Comparison of ENCODE assay signal across 8 cellular contexts in genomic region chr20:2521369-2522305, GRCh38. TPM values are rescaled to one million over a fixed set of nuclear protein-coding genes. Genes with fewer than 3 reads are reported as not detected.
DNase-seq lines count a peak whose midpoint lies in the region; ATAC-seq and TF ChIP-seq lines count a peak whose summit lies in the region.

No MANE protein-coding gene starts in this region.

- H3K36me3 Mint-ChIP-seq in activated T-cell treated with anti-CD3 and anti-CD28 coated beads, Interleukin-2, amount 50 U/mL, for 4 hours (ENCODE audit: insufficient read depth): no peaks in the 10 kb centered on the region
- no peaks in the 10 kb centered on the region for H3K36me3 Mint-ChIP-seq in progenitor cell of endocrine pancreas (ENCODE audit: insufficient read depth)

- peaks cover 14% of the 10 kb centered on the region for H3K4me1 Mint-ChIP-seq in activated T-cell treated with anti-CD3 and anti-CD28 coated beads, Interleukin-2, amount 50 U/mL, for 4 hours (ENCODE audit: low read depth)
- H3K4me1 Mint-ChIP-seq in progenitor cell of endocrine pancreas (ENCODE audit: low read depth): peaks cover 2% of the 10 kb centered on the region

- intact Hi-C loops in Right ventricle myocardium inferior (cut with DNase I): loop anchor here (1.0 to 5.0 kb wide), 2 partner anchors 13 to 131 kb away; partner anchors contain the start of genes NOP56 and ZNF343

- H3K4me3 ChIP-seq in cardiac muscle cell (no peak overlapping the region), fibroblast of villous mesenchyme (ENCODE audit: low read depth, low read length) (no peak overlapping the region)

- TF ChIP-seq CTCF in cardiac muscle cell (IDR thresholded peaks at IDR 0.05; ENCODE audit: low read depth, low read length) (peak; percentile 90), fibroblast of villous mesenchyme (IDR thresholded peaks at IDR 0.05; ENCODE audit: insufficient read depth, low read depth, low read length) (peak; percentile 95), progenitor cell of endocrine pancreas (IDR thresholded peaks at IDR 0.05; ENCODE audit: unreplicated experiment) (peak; percentile 87)

- no peak overlapping the region for H3K27ac ChIP-seq in cardiac muscle cell

- H3K27me3 ChIP-seq in cardiac muscle cell: peaks cover 79% of the 10 kb centered on the region

- H3K27me3 Mint-ChIP-seq in activated T-cell treated with anti-CD3 and anti-CD28 coated beads, Interleukin-2, amount 50 U/mL, for 4 hours (ENCODE audit: low read depth): no peaks in the 10 kb centered on the region
- H3K27me3 Mint-ChIP-seq in progenitor cell of endocrine pancreas: peaks cover 60% of the 10 kb centered on the region

- H3K36me3 ChIP-seq in cardiac muscle cell: no peaks in the 10 kb centered on the region

- H3K9me3 ChIP-seq in cardiac muscle cell (ENCODE audit: low read depth): no peaks in the 10 kb centered on the region

- DNase-seq in cardiac muscle cell (ENCODE audit: low read depth in 1 of 2, low spot score in 1 of 2) (peak; percentile 63 to 67), Right ventricle myocardium inferior (ENCODE audit: missing footprints) (no peak), NCI-H524 treated with DMSO at 0.1 percent for 48 hours (lab: John Stamatoyannopoulos, UW) (peak; percentile 12), fibroblast of villous mesenchyme (ENCODE audit: low read depth) (peak; percentile 48), progenitor cell of endocrine pancreas (ENCODE audit: low spot score, unreplicated experiment) (no peak), NCI-H446 treated with DMSO at 0.1 percent for 48 hours (lab: John Stamatoyannopoulos, UW) (no peak)
- peak; percentile 38 for DNase-seq in activated T-cell treated with anti-CD3 and anti-CD28 coated beads, Interleukin-2, amount 50 U/mL, for 4 hours

- no peaks in the 10 kb centered on the region for H3K4me1 ChIP-seq in cardiac muscle cell (ENCODE audit: low read depth)

- H3K9me3 Mint-ChIP-seq in activated T-cell treated with anti-CD3 and anti-CD28 coated beads, Interleukin-2, amount 50 U/mL, for 4 hours: no peaks in the 10 kb centered on the region
- no peaks in the 10 kb centered on the region for H3K9me3 Mint-ChIP-seq in progenitor cell of endocrine pancreas (ENCODE audit: low read depth)

- no peak overlapping the region for H3K27ac Mint-ChIP-seq in progenitor cell of endocrine pancreas

- no peak overlapping the region for H3K4me3 Mint-ChIP-seq in activated T-cell treated with anti-CD3 and anti-CD28 coated beads, Interleukin-2, amount 50 U/mL, for 4 hours
- no peak overlapping the region for H3K4me3 Mint-ChIP-seq in progenitor cell of endocrine pancreas (ENCODE audit: low read depth)

- ATAC-seq in Right ventricle myocardium inferior (no peak), GM21447 (IDR thresholded peaks at IDR 0.05; ENCODE audit: unreplicated experiment) (no peak)
- ATAC-seq in activated T-cell treated with anti-CD3 and anti-CD28 coated beads, Interleukin-2, amount 50 U/mL, for 4 hours: no peak

RNA-seq across cellular contexts. Expression of gene ZNF343, which starts 12.9 kb away (rescaled TPM):
- total RNA-seq in cardiac muscle cell (8.6 and 13.0 TPM in 2 replicates), Right ventricle myocardium inferior (5.8 TPM), fibroblast of villous mesenchyme (10.4 and 11.3 TPM in 2 replicates), progenitor cell of endocrine pancreas (13.1 and 14.4 TPM in 2 replicates)
- polyA plus RNA-seq in cardiac muscle cell: 6.5 and 9.4 TPM in 2 replicates
- total RNA-seq in activated T-cell treated with anti-CD3 and anti-CD28 coated beads, Interleukin-2, amount 50 U/mL, for 4 hours: 10 to 100 TPM; 10.4 to 13.7 (median 11.9) TPM

RNA-seq across cellular contexts. Expression of gene TMC2, which starts 14.7 kb away (rescaled TPM):
- total RNA-seq in cardiac muscle cell (not detected in 2 replicates), Right ventricle myocardium inferior (0.08 TPM), fibroblast of villous mesenchyme (not detected in 2 replicates), progenitor cell of endocrine pancreas (not detected in 2 replicates)
- polyA plus RNA-seq in cardiac muscle cell: not detected in 2 replicates
- not detected for total RNA-seq in activated T-cell treated with anti-CD3 and anti-CD28 coated beads, Interleukin-2, amount 50 U/mL, for 4 hours

RNA-seq across cellular contexts. Expression of gene SNRPB, which starts 51.0 kb away (rescaled TPM):
- 187 and 290 TPM in 2 replicates for total RNA-seq in cardiac muscle cell
- 190 and 251 TPM in 2 replicates for polyA plus RNA-seq in cardiac muscle cell
- 55.7 TPM for total RNA-seq in Right ventricle myocardium inferior
- total RNA-seq in activated T-cell treated with anti-CD3 and anti-CD28 coated beads, Interleukin-2, amount 50 U/mL, for 4 hours: 100 to 1,000 TPM; 613 to 744 (median 635) TPM
- 146 and 153 TPM in 2 replicates for total RNA-seq in fibroblast of villous mesenchyme
- total RNA-seq in progenitor cell of endocrine pancreas: 169 and 180 TPM in 2 replicates

Comparison
In these comparisons a context has a peak if more than half of its experiments do, and no peak if none do; other contexts are left out.
1. DNase-seq: peak in cardiac muscle cell (2 of 2), NCI-H524 treated with DMSO at 0.1 percent for 48 hours (single experiment), activated T-cell treated with anti-CD3 and anti-CD28 coated beads, Interleukin-2, amount 50 U/mL, for 4 hours (single experiment) and fibroblast of villous mesenchyme (single experiment); none in Right ventricle myocardium inferior (single experiment), progenitor cell of endocrine pancreas (single experiment) and NCI-H446 treated with DMSO at 0.1 percent for 48 hours (single experiment).
2. Peak in every context shown above with its lines, with median percentiles within 50 percentile points of each other: CTCF ChIP-seq.